Comparison of ENCODE assay signal across 1 cellular context in genomic region chr6:25599516-25600060, GRCh38.
TF ChIP-seq lines count a peak whose summit lies in the region.

No MANE protein-coding gene starts in this region.

TF ChIP-seq in WTC11, 78 proteins besides CTCF, POLR2A, EP300 and RAD21 (continued from another document):
- TF ChIP-seq ZNF281 (CRISPR knock-in tag; IDR thresholded peaks at IDR 0.05) = no peak
- no peak for TF ChIP-seq ESRRA (CRISPR knock-in tag; IDR thresholded peaks at IDR 0.05; ENCODE audit: borderline replicate concordance)
- TF ChIP-seq NFATC4 (CRISPR knock-in tag; IDR thresholded peaks at IDR 0.05) = no peak
- TF ChIP-seq ZNF138 (CRISPR knock-in tag; conservative IDR thresholded peaks at IDR 0.05) = no peak
- TF ChIP-seq ZNF263 (CRISPR knock-in tag; IDR thresholded peaks at IDR 0.05; ENCODE audit: low read depth) = no peak
- TF ChIP-seq ETV6 (CRISPR knock-in tag; IDR thresholded peaks at IDR 0.05) = no peak
- TF ChIP-seq IRF1 (CRISPR knock-in tag; IDR thresholded peaks at IDR 0.05) = no peak
- no peak for TF ChIP-seq ZNF121 (CRISPR knock-in tag; IDR thresholded peaks at IDR 0.05)
- TF ChIP-seq KAT7 (CRISPR knock-in tag; IDR thresholded peaks at IDR 0.05; ENCODE audit: borderline replicate concordance) = no peak
- TF ChIP-seq SMAD4 (CRISPR knock-in tag; IDR thresholded peaks at IDR 0.05) = no peak
- TF ChIP-seq OVOL2 (CRISPR knock-in tag; IDR thresholded peaks at IDR 0.05; ENCODE audit: borderline replicate concordance) = no peak
- TF ChIP-seq ZNF232 (CRISPR knock-in tag; IDR thresholded peaks at IDR 0.05) = no peak
